Comparison of ENCODE assay signal across 17 cellular contexts in the genomic region with DNA sequence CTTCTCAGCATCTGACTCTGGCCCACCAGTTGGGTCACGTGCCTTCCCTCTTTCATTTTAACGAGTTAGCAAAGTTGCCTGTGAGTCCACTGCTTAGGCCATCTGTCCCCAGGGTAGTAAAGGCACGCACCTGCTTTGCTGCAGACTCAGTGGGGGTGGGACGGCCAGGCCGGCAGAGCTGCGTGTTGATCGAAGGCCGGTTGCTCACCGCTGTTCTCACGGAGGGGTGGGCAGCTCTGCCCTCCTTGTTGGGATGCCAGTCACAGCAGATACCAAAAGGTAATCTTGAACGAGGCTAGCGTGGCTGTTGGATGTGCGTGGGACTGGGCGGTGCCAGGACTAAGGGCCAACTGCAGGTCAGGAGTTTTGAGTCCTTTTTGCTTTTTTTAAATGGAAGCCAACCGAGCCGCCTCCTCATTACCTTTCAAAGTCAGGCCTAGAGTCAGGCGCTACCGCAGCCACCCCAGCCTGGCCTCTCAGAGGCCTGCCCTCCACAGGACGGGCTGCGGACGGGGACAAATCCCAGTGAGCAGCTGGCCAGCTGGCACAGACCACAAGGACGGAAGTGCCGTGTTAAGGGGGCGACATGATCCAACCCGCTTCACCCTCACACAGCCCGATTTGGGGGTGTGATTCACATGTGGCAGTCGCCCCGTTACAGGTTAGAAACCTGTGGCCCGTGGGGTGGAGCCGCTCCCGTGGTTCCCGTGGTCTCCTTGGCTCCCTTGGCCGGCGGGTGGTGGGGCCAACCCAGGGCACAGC. TPM values are rescaled to one million over a fixed set of nuclear protein-coding genes. Genes with fewer than 3 reads are reported as not detected.
A peak's percentile ranks its signal among the peaks of the same experiment; 100 is the strongest.
DNase-seq lines count a peak whose midpoint lies in the region; FAIRE-seq and TF ChIP-seq lines count a peak whose summit lies in the region.
"Had no signal": no experiment of that assay in that cellular context is flagged by ENCODE, and none has a peak within 500 bp of the region (broad histone marks: within the 10 kb centered on the region; RNA-seq: fewer than 3 reads in every experiment).

No MANE protein-coding gene starts in this region.

- H3K27ac ChIP-seq in BLaER1 (peak overlapping the region; percentile 72), Karpas-422 (ENCODE audit: low read length) (no peak overlapping the region), H1 (ENCODE audit: low read depth, low read length) (no peak overlapping the region), right atrium auricular region (peak overlapping the region; percentile 56 to 76), ovary (no peak overlapping the region)
- H3K27ac ChIP-seq: PC-9, RWPE1 had no signal

- no peak overlapping the region for H3K18ac ChIP-seq in H1 (ENCODE audit: extremely low read depth, low read length)

- H3K56ac ChIP-seq in H1 (replicated peaks; ENCODE audit: insufficient read length, low read depth, low read length): no peak overlapping the region

- H3K27me3 Mint-ChIP-seq in activated T-helper 2 cell treated with anti-CD3 and anti-CD28 coated beads, Interferon-gamma antibody, Interleukin-2, Interleukin-4, amounts not matched to agents 10 μg/mL and 5 μg/mL and 100 μg/mL, durations not matched to agents 14 hours and 24 hours and 36 hours (ENCODE audit: low read depth): no peaks in the 10 kb centered on the region
- H3K27me3 Mint-ChIP-seq: CD8-positive, alpha-beta memory T cell had no signal

- no peak overlapping the region for H2BK12ac ChIP-seq in H1 (ENCODE audit: low read depth, low read length)

- H3K4me1 ChIP-seq in BLaER1 (peaks cover 68% of the 10 kb centered on the region), Karpas-422 (ENCODE audit: low read length) (peaks cover 10% of the 10 kb centered on the region), H1 (replicated peaks in 1 of 4; ENCODE audit: control insufficient read depth in 3 of 4, insufficient read depth in 4 of 4, low read length in 3 of 4) (no peaks in the 10 kb centered on the region), right atrium auricular region (peaks cover 0 to 6% of the 10 kb centered on the region in 2 donors), ovary (ENCODE audit: insufficient read depth) (no peaks in the 10 kb centered on the region)

- DNase-seq in Karpas-422 (no peak), H1 (ENCODE audit: low read depth in 1 of 2, low spot score in 2 of 2) (no peak), right atrium auricular region (ENCODE audit: low spot score) (no peak), ovary (no peak), NCI-H524 (lab: John Stamatoyannopoulos, UW) (no peak), H4 (ENCODE audit: low spot score) (no peak)
- no peak for DNase-seq in activated T-helper 2 cell treated with anti-CD3 and anti-CD28 coated beads, Interferon-gamma antibody, Interleukin-2, Interleukin-4, amounts not matched to agents 10 μg/mL and 5 μg/mL and 100 μg/mL, durations not matched to agents 14 hours and 24 hours and 36 hours (ENCODE audit: low spot score)
- DNase-seq: CD8-positive, alpha-beta memory T cell; KBM-7; NCI-H1105 treated with DMSO at 0.1 percent for 48 hours; NCI-H1694; NCI-H2081 treated with DMSO at 0.1 percent for 48 hours; NCI-H774; PC-9 had no signal

- H3K4me2 ChIP-seq in BLaER1: peak overlapping the region; percentile 94
- H3K4me2 ChIP-seq in Karpas-422 (ENCODE audit: low read depth, low read length, poor library complexity, severe bottlenecking): peak overlapping the region; percentile 15
- no peak overlapping the region for H3K4me2 ChIP-seq in H1 (ENCODE audit: insufficient read depth in 1 of 2, low read depth in 2 of 2, low read length in 2 of 2)
- H3K4me2 ChIP-seq: PC-9 had no signal

- H3K4me3 Mint-ChIP-seq in activated T-helper 2 cell treated with anti-CD3 and anti-CD28 coated beads, Interferon-gamma antibody, Interleukin-2, Interleukin-4, amounts not matched to agents 10 μg/mL and 5 μg/mL and 100 μg/mL, durations not matched to agents 14 hours and 24 hours and 36 hours (ENCODE audit: low read depth): no peak overlapping the region
- H3K4me3 Mint-ChIP-seq: CD8-positive, alpha-beta memory T cell had no signal

- no peak overlapping the region for H3K23ac ChIP-seq in H1 (ENCODE audit: insufficient read length)

- no peak overlapping the region for H2BK20ac ChIP-seq in H1 (ENCODE audit: low read length)

- H3K79me1 ChIP-seq in H1 (ENCODE audit: low read depth, low read length): no peaks in the 10 kb centered on the region

- H2BK15ac ChIP-seq in H1 (ENCODE audit: low read length): no peak overlapping the region

- H3K14ac ChIP-seq in H1 (ENCODE audit: insufficient read length): no peak overlapping the region

- no peak overlapping the region for H3K4ac ChIP-seq in H1 (replicated peaks; ENCODE audit: insufficient read length, low read depth, low read length)

- H2AFZ ChIP-seq in Karpas-422 (ENCODE audit: low read length): no peak overlapping the region
- no peak overlapping the region for H2AFZ ChIP-seq in H1 (ENCODE audit: low read length)
- H2AFZ ChIP-seq: PC-9 had no signal

- CTCF ChIA-PET in H1 (lab: Charles Lee; ENCODE audit: partially characterized antibody): interaction anchor here (1.1 kb wide), 1 partner anchor 61 kb away, joined by 3 read pairs; no protein-coding TSS in a partner anchor

- H2BK5ac ChIP-seq in H1 (ENCODE audit: low read depth, low read length): no peak overlapping the region

- H3K4me3 ChIP-seq in BLaER1 (0 out of 2 replicates have a peak overlapping the region, but pooled peaks have one; percentile 11), Karpas-422 (ENCODE audit: low read length) (no peak overlapping the region), H1 (ENCODE audit: extremely low read depth in 1 of 4, insufficient read depth in 2 of 4, low read depth in 3 of 4, low read length in 4 of 4) (no peak overlapping the region), right atrium auricular region (no peak overlapping the region), ovary (no peak overlapping the region)
- H3K4me3 ChIP-seq: PC-9 had no signal

- no peaks in the 10 kb centered on the region for H3K4me1 Mint-ChIP-seq in activated T-helper 2 cell treated with anti-CD3 and anti-CD28 coated beads, Interferon-gamma antibody, Interleukin-2, Interleukin-4, amounts not matched to agents 10 μg/mL and 5 μg/mL and 100 μg/mL, durations not matched to agents 14 hours and 24 hours and 36 hours (ENCODE audit: low read depth)
- H3K4me1 Mint-ChIP-seq: CD8-positive, alpha-beta memory T cell had no signal

- H3K36me3 Mint-ChIP-seq in activated T-helper 2 cell treated with anti-CD3 and anti-CD28 coated beads, Interferon-gamma antibody, Interleukin-2, Interleukin-4, amounts not matched to agents 10 μg/mL and 5 μg/mL and 100 μg/mL, durations not matched to agents 14 hours and 24 hours and 36 hours (ENCODE audit: low read depth): no peaks in the 10 kb centered on the region
- H3K36me3 Mint-ChIP-seq: CD8-positive, alpha-beta memory T cell had no signal

- no peak overlapping the region for H4K5ac ChIP-seq in H1 (ENCODE audit: insufficient read length, low read depth, low read length)

- no peak overlapping the region for H2BK120ac ChIP-seq in H1 (replicated peaks; ENCODE audit: low read depth, low read length)

- no peaks in the 10 kb centered on the region for H3K79me2 ChIP-seq in Karpas-422 (ENCODE audit: low read length)
- H3K79me2 ChIP-seq in H1 (ENCODE audit: control insufficient read depth in 1 of 2, insufficient read depth in 2 of 2, low read length in 2 of 2): no peaks in the 10 kb centered on the region

- no peak overlapping the region for H3K27ac Mint-ChIP-seq in activated T-helper 2 cell treated with anti-CD3 and anti-CD28 coated beads, Interferon-gamma antibody, Interleukin-2, Interleukin-4, amounts not matched to agents 10 μg/mL and 5 μg/mL and 100 μg/mL, durations not matched to agents 14 hours and 24 hours and 36 hours
- H3K27ac Mint-ChIP-seq: CD8-positive, alpha-beta memory T cell had no signal

- no peak for TF ChIP-seq RAD21 in H1 (IDR thresholded peaks at IDR 0.05 in 1 of 2, conservative IDR thresholded peaks at IDR 0.05 in 1 of 2; ENCODE audit: low read depth in 2 of 2, low read length in 2 of 2)

- H4K20me1 ChIP-seq in BLaER1 (no peaks in the 10 kb centered on the region), Karpas-422 (ENCODE audit: insufficient read depth, low read depth, low read length) (no peaks in the 10 kb centered on the region), H1 (replicated peaks in 1 of 2; ENCODE audit: control insufficient read depth in 1 of 2, insufficient read depth in 2 of 2, low read length in 2 of 2) (no peaks in the 10 kb centered on the region)

- TF ChIP-seq POLR2A in H1 (IDR thresholded peaks at IDR 0.05; ENCODE audit: control extremely low read depth in 1 of 2, low read depth in 2 of 2, low read length in 2 of 2) (no peak), ovary (IDR thresholded peaks at IDR 0.05) (no peak)

- TF ChIP-seq CTCF in H1 (IDR thresholded peaks at IDR 0.05; ENCODE audit: control extremely low read depth in 1 of 3, insufficient read depth in 1 of 3, low read depth in 1 of 3, low read length in 3 of 3): no peak
- TF ChIP-seq CTCF in right atrium auricular region (IDR thresholded peaks at IDR 0.05): no peak
- TF ChIP-seq CTCF in ovary (IDR thresholded peaks at IDR 0.05): no peak

- H2AK5ac ChIP-seq in H1 (ENCODE audit: low read depth, low read length): no peak overlapping the region

- TF ChIP-seq EP300 in H1 (IDR thresholded peaks at IDR 0.05; ENCODE audit: borderline replicate concordance in 1 of 2, low read depth in 2 of 2, low read length in 2 of 2): no peak
- TF ChIP-seq EP300 in ovary (IDR thresholded peaks at IDR 0.05): no peak

- POLR2A ChIA-PET in H1 (lab: Charles Lee; ENCODE audit: partially characterized antibody): interaction anchor here (1.0 kb wide), 1 partner anchor 20 kb away, joined by 3 read pairs; no protein-coding TSS in a partner anchor

- no peaks in the 10 kb centered on the region for H3K23me2 ChIP-seq in H1 (ENCODE audit: low read depth, low read length)

- no peaks in the 10 kb centered on the region for H3K36me3 ChIP-seq in BLaER1
- H3K36me3 ChIP-seq in Karpas-422 (ENCODE audit: insufficient read depth, low read length): peaks cover 4% of the 10 kb centered on the region; the same call in 1 of the 2 replicates
- no peaks in the 10 kb centered on the region for H3K36me3 ChIP-seq in H1 (ENCODE audit: control insufficient read depth in 2 of 4, insufficient read depth in 4 of 4, low read length in 3 of 4)
- peaks cover 54% of the 10 kb centered on the region for H3K36me3 ChIP-seq in right atrium auricular region
- H3K36me3 ChIP-seq in ovary: no peaks in the 10 kb centered on the region

- no peaks in the 10 kb centered on the region for H3K27me3 ChIP-seq in BLaER1
- no peaks in the 10 kb centered on the region for H3K27me3 ChIP-seq in Karpas-422 (ENCODE audit: low read length)
- H3K27me3 ChIP-seq in H1 (replicated peaks in 1 of 4; ENCODE audit: control insufficient read depth in 3 of 4, extremely low read depth in 1 of 4, insufficient read depth in 3 of 4, low read length in 3 of 4): no peaks in the 10 kb centered on the region
- no peaks in the 10 kb centered on the region for H3K27me3 ChIP-seq in right atrium auricular region
- H3K27me3 ChIP-seq in ovary: no peaks in the 10 kb centered on the region

- WGBS in H1 (ENCODE audit: extremely low coverage in 1 of 2, insufficient coverage in 1 of 2, insufficient read length in 1 of 2, insufficient replicate concordance in 2 of 2, low coverage in 1 of 2, low lambda C conversion rate in 2 of 2, missing lambda C conversion rate in 1 of 2), 2 experiments: 92% methylated on average over 34 of the region's 34 CpGs; no CpG with 5 or more reads in 1 of the 2 experiments
- 84 to 89% (median 87%) methylated on average over 34 of the region's 34 CpGs for WGBS in ovary, 3 donors

- no peaks in the 10 kb centered on the region for H3K9me3 ChIP-seq in BLaER1
- no peaks in the 10 kb centered on the region for H3K9me3 ChIP-seq in Karpas-422 (ENCODE audit: low read length)
- H3K9me3 ChIP-seq in H1 (ENCODE audit: insufficient read depth in 2 of 2, low read depth in 1 of 2, low read length in 1 of 2): no peaks in the 10 kb centered on the region
- H3K9me3 ChIP-seq in right atrium auricular region: no peaks in the 10 kb centered on the region
- H3K9me3 ChIP-seq in ovary: no peaks in the 10 kb centered on the region

- H4K8ac ChIP-seq in H1 (ENCODE audit: extremely low read depth, insufficient read depth, low read length): peak overlapping the region; percentile 14; the same call in 1 of the 2 replicates

- no peak for FAIRE-seq in H1 (lab: Jason Lieb, UNC)
- FAIRE-seq: A204.1 had no signal

- intact Hi-C loops in ovary (cut with DNase I): no loop called here
- intact Hi-C loops in activated T-helper 2 cell treated with anti-CD3 and anti-CD28 coated beads, Interferon-gamma antibody, Interleukin-2, Interleukin-4, amounts not matched to agents 10 μg/mL and 5 μg/mL and 100 μg/mL, durations not matched to agents 14 hours and 24 hours and 36 hours (cut with micrococcal nuclease): no loop called here

- H4K91ac ChIP-seq in H1 (replicated peaks; ENCODE audit: insufficient read length, low read length): no peak overlapping the region

- no peaks in the 10 kb centered on the region for H3K9me2 ChIP-seq in Karpas-422 (replicated peaks; ENCODE audit: insufficient read depth, low read length)

- no peaks in the 10 kb centered on the region for H3K9me3 Mint-ChIP-seq in activated T-helper 2 cell treated with anti-CD3 and anti-CD28 coated beads, Interferon-gamma antibody, Interleukin-2, Interleukin-4, amounts not matched to agents 10 μg/mL and 5 μg/mL and 100 μg/mL, durations not matched to agents 14 hours and 24 hours and 36 hours

- H3K9ac ChIP-seq in BLaER1: peak overlapping the region; percentile 26; the same call in 1 of the 2 replicates
- no peak overlapping the region for H3K9ac ChIP-seq in Karpas-422 (ENCODE audit: low read length)
- H3K9ac ChIP-seq in H1 (replicated peaks in 1 of 4; ENCODE audit: extremely low read depth in 1 of 4, low read depth in 3 of 4, low read length in 3 of 4): no peak overlapping the region

RNA-seq across cellular contexts. Expression of a gene that starts 20.6 kb away (rescaled TPM):
- 8.9 and 10.2 TPM in 2 replicates for total RNA-seq in Karpas-422 (2014; rRNA removed; shearing (Covaris generic); ENCODE audit: low replicate concordance)
- 1.7 and 2.0 TPM in 2 replicates for total RNA-seq in H1 (2021; fragmentation: NEBNext Ultra II Directional; extraction: Animal tissue kit (Norgen Biotek cat#: 25700))
- polyA plus RNA-seq in H1 (2011; rRNA removed) (0.74 and 1.3 TPM in 2 replicates), ovary (1 to 10 TPM; 2.2 to 2.3 TPM)
- polyA plus RNA-seq in H1 (2011; cell fraction: cytosol; rRNA removed): 1.0 TPM
- polyA plus RNA-seq in H1 (2011; cell fraction: nucleus; rRNA removed): 1.5 TPM
- polyA plus RNA-seq in H1 (2012, experiment 1 of 2): 0.77 to 1.4 TPM (median 1.2 TPM) in 4 replicates
- 0.49 TPM for polyA plus RNA-seq in H1 (2012, experiment 2 of 2)
- 0.75 TPM for polyA plus RNA-seq in H1 (2013, experiment 1 of 2)
- polyA plus RNA-seq in H1 (2013, experiment 2 of 2): 0.52 TPM
- polyA minus RNA-seq in H1 (2011; rRNA and poly(A)+ RNA removed): 0.34 and 0.76 TPM in 2 replicates
- polyA minus RNA-seq in H1 (2011; cell fraction: cytosol; rRNA and poly(A)+ RNA removed): not detected
- 1.6 TPM for polyA minus RNA-seq in H1 (2011; cell fraction: nucleus; rRNA and poly(A)+ RNA removed)
- total RNA-seq in right atrium auricular region (100 to 1,000 TPM; 222 to 329 TPM), ovary (1 to 10 TPM; 1.6 to 5.0 (median 1.9) TPM)
- total RNA-seq in H4 (2014; rRNA removed; shearing (Covaris generic)): 0.23 and 1.3 TPM in 2 replicates
- total RNA-seq in activated T-helper 2 cell treated with anti-CD3 and anti-CD28 coated beads, Interferon-gamma antibody, Interleukin-2, Interleukin-4, amounts not matched to agents 10 μg/mL and 5 μg/mL and 100 μg/mL, durations not matched to agents 14 hours and 24 hours and 36 hours: 0.64 TPM in 2 replicates

RNA-seq across cellular contexts. Expression of a gene that starts 57.8 kb away (rescaled TPM):
- total RNA-seq in Karpas-422 (2014; rRNA removed; shearing (Covaris generic); ENCODE audit: low replicate concordance): 26.2 and 31.1 TPM in 2 replicates
- total RNA-seq in H1 (2021; fragmentation: NEBNext Ultra II Directional; extraction: Animal tissue kit (Norgen Biotek cat#: 25700)): 35.2 and 35.3 TPM in 2 replicates
- polyA plus RNA-seq in H1 (2011; rRNA removed): 19.5 and 22.6 TPM in 2 replicates
- polyA plus RNA-seq in H1 (2011; cell fraction: cytosol; rRNA removed): 24.4 TPM
- polyA plus RNA-seq in H1 (2011; cell fraction: nucleus; rRNA removed): 30.3 TPM
- polyA plus RNA-seq in H1 (2012, experiment 1 of 2): 20.2 to 29.9 TPM (median 25.7 TPM) in 4 replicates
- polyA plus RNA-seq in H1 (2012, experiment 2 of 2): 7.8 TPM
- polyA plus RNA-seq in H1 (2013, experiment 1 of 2): 20.0 TPM
- polyA plus RNA-seq in H1 (2013, experiment 2 of 2): 19.6 TPM
- polyA minus RNA-seq in H1 (2011; rRNA and poly(A)+ RNA removed): 28.8 and 30.9 TPM in 2 replicates
- 8.8 TPM for polyA minus RNA-seq in H1 (2011; cell fraction: cytosol; rRNA and poly(A)+ RNA removed)
- 25.0 TPM for polyA minus RNA-seq in H1 (2011; cell fraction: nucleus; rRNA and poly(A)+ RNA removed)
- total RNA-seq in right atrium auricular region: 10 to 100 TPM; 45.3 to 65.5 TPM
- total RNA-seq in ovary: 10 to 100 TPM; 12.1 to 31.4 (median 17.6) TPM
- 10 to 100 TPM in 1 of 2 donors, 1 to 10 TPM in 1; 9.7 to 15.4 TPM for polyA plus RNA-seq in ovary
- total RNA-seq in H4 (2014; rRNA removed; shearing (Covaris generic)): 4.5 and 19.6 TPM in 2 replicates
- 22.2 and 25.5 TPM in 2 replicates for total RNA-seq in activated T-helper 2 cell treated with anti-CD3 and anti-CD28 coated beads, Interferon-gamma antibody, Interleukin-2, Interleukin-4, amounts not matched to agents 10 μg/mL and 5 μg/mL and 100 μg/mL, durations not matched to agents 14 hours and 24 hours and 36 hours

Comparison
In these comparisons a context has a peak if more than half of its experiments do, and no peak if none do; other contexts are left out.
1. H3K27ac ChIP-seq: peak in BLaER1 (single experiment) and right atrium auricular region (2 of 2); none in Karpas-422 (single experiment), H1 (single experiment) and ovary (0 of 2).
2. H3K4me2 ChIP-seq: peak in BLaER1 (single experiment) and Karpas-422 (single experiment); none in H1 (0 of 2).
3. RNA of a gene that starts 20.6 kb away (total RNA-seq): 222 to 329 TPM in right atrium auricular region; 8.9 to 10.2 TPM in Karpas-422, 1.6 to 5.0 TPM in ovary, 1.7 to 2.0 TPM in H1, 0.23 to 1.3 TPM in H4 and 0.64 TPM in activated T-helper 2 cell treated with anti-CD3 and anti-CD28 coated beads, Interferon-gamma antibody, Interleukin-2, Interleukin-4, amounts not matched to agents 10 μg/mL and 5 μg/mL and 100 μg/mL, durations not matched to agents 14 hours and 24 hours and 36 hours; every median in the first group is over 10 times any median in the second.